1 cellular context compared by ENCODE assay signal in genomic region chr16:56781565-56781964, GRCh38.
TF ChIP-seq lines count a peak whose summit lies in the region.

No MANE protein-coding gene starts in this region.

TF ChIP-seq in WTC11, 78 proteins besides CTCF, POLR2A, EP300 and RAD21 (continued from another document):
- TF ChIP-seq ZNF121 (CRISPR knock-in tag; IDR thresholded peaks at IDR 0.05) (no peak), E2F4 (CRISPR knock-in tag; IDR thresholded peaks at IDR 0.05; ENCODE audit: borderline replicate concordance, low read depth) (no peak), CDX4 (CRISPR knock-in tag; IDR thresholded peaks at IDR 0.05; ENCODE audit: borderline replicate concordance) (no peak), ZNF263 (CRISPR knock-in tag; IDR thresholded peaks at IDR 0.05; ENCODE audit: low read depth) (no peak), ELF4 (CRISPR knock-in tag; IDR thresholded peaks at IDR 0.05; ENCODE audit: low read depth) (no peak), CREB1 (CRISPR knock-in tag; IDR thresholded peaks at IDR 0.05) (no peak), ERG (CRISPR knock-in tag; IDR thresholded peaks at IDR 0.05) (no peak), MYBL2 (CRISPR knock-in tag; IDR thresholded peaks at IDR 0.05) (no peak)
